ENCODE assay signal across 1 cellular context in genomic region chr9:26946753-26947727, GRCh38.
A peak's percentile ranks its signal among the peaks of the same experiment; 100 is the strongest.
TF ChIP-seq lines count a peak whose summit lies in the region.

TSS of gene PLAA (minus strand) at chr9:26947242. CDS start at chr9:26947045, 197 bp downstream.

TF ChIP-seq in SK-N-SH, 30 proteins besides CTCF, POLR2A, EP300 and RAD21 (continued from another document):
- TF ChIP-seq REST (IDR thresholded peaks at IDR 0.05; ENCODE audit: low read depth, low read length) (0 out of 2 replicates have a peak, but pooled peaks have one; percentile 4), FOXM1 (IDR thresholded peaks at IDR 0.05; ENCODE audit: low read depth) (no peak; the same call in 1 of the 2 replicates), MEF2A (IDR thresholded peaks at IDR 0.05; ENCODE audit: borderline replicate concordance, low read depth) (no peak), USF1 (IDR thresholded peaks at IDR 0.05; ENCODE audit: borderline replicate concordance, low read depth) (0 out of 2 replicates have a peak, but pooled peaks have one; percentile 22), GATA2 (CRISPR knock-in tag; IDR thresholded peaks at IDR 0.05) (no peak), RXRA (IDR thresholded peaks at IDR 0.05; ENCODE audit: borderline replicate concordance, low read depth) (no peak), SMC3 (IDR thresholded peaks at IDR 0.05; ENCODE audit: low read depth, low read length) (no peak), SIN3A (IDR thresholded peaks at IDR 0.05; ENCODE audit: borderline replicate concordance, low read depth, low read length) (peak; percentile 49; the same call in 1 of the 2 replicates), TAF1 (IDR thresholded peaks at IDR 0.05; ENCODE audit: borderline replicate concordance, low read depth, low read length) (peak; percentile 84), NFIC (IDR thresholded peaks at IDR 0.05; ENCODE audit: borderline replicate concordance) (0 out of 2 replicates have a peak, but pooled peaks have one; percentile 11), GABPA (IDR thresholded peaks at IDR 0.05; ENCODE audit: low read depth) (peak; percentile 90), FOXJ3 (CRISPR knock-in tag; IDR thresholded peaks at IDR 0.05) (0 out of 2 replicates have a peak, but pooled peaks have one; percentile 54)
